ENCODE assay signal across 17 cellular contexts in genomic region chr10:122500726-122501125, GRCh38. TPM values are rescaled to one million over a fixed set of nuclear protein-coding genes. Genes with fewer than 3 reads are reported as not detected.
DNase-seq lines count a peak whose midpoint lies in the region; ATAC-seq and TF ChIP-seq lines count a peak whose summit lies in the region.
"Had no signal": no experiment of that assay in that cellular context is flagged by ENCODE, and none has a peak within 500 bp of the region (broad histone marks: within the 10 kb centered on the region; RNA-seq: fewer than 3 reads in every experiment).

No MANE protein-coding gene starts in this region.

- H3K23ac ChIP-seq in mesenchymal stem cell (ENCODE audit: low read length in 2 of 2): no peak overlapping the region

- no peak for ATAC-seq in activated CD8-positive, alpha-beta T cell treated with anti-CD3 and anti-CD28 coated beads for 36 hours

- no peak overlapping the region for H3K4me2 ChIP-seq in mesenchymal stem cell (ENCODE audit: low read length, poor library complexity, severe bottlenecking)
- H3K4me2 ChIP-seq: BLaER1 treated with 17β-estradiol and CSF1 and Interleukin-3, amounts not matched to agents 10 nM and 100 nM; KMS-11; PC-9 had no signal

- H3K4me1 ChIP-seq in mesenchymal stem cell (ENCODE audit: control insufficient read depth, insufficient read depth, low read depth, low read length) (peaks cover 29% of the 10 kb centered on the region), stomach smooth muscle (ENCODE audit: control insufficient read depth, insufficient read depth, low read length) (peaks cover 59% of the 10 kb centered on the region)

- 94% methylated on average over 6 of the region's 6 CpGs for WGBS in mesenchymal stem cell

- no peak overlapping the region for H2AFZ ChIP-seq in mesenchymal stem cell (ENCODE audit: low read depth, low read length)
- H2AFZ ChIP-seq: PC-9 had no signal

- no peak overlapping the region for H3K14ac ChIP-seq in mesenchymal stem cell (ENCODE audit: low read length in 2 of 2)

- intact Hi-C loops in CD14-positive monocyte (cut with micrococcal nuclease): no loop called here
- intact Hi-C loops in activated CD8-positive, alpha-beta T cell treated with anti-CD3 and anti-CD28 coated beads for 36 hours (cut with micrococcal nuclease): no loop called here

- H3K27me3 ChIP-seq in mesenchymal stem cell (ENCODE audit: control insufficient read depth in 1 of 2, insufficient read depth in 1 of 2, low read length in 2 of 2): no peaks in the 10 kb centered on the region
- H3K27me3 ChIP-seq in stomach smooth muscle (ENCODE audit: control insufficient read depth in 1 of 2, insufficient read depth in 2 of 2, low read length in 2 of 2): no peaks in the 10 kb centered on the region
- H3K27me3 ChIP-seq: BLaER1 treated with 17β-estradiol and CSF1 and Interleukin-3, amounts not matched to agents 10 nM and 100 nM had no signal

- no peaks in the 10 kb centered on the region for H3K36me3 Mint-ChIP-seq in CD14-positive monocyte
- no peaks in the 10 kb centered on the region for H3K36me3 Mint-ChIP-seq in activated CD8-positive, alpha-beta T cell treated with anti-CD3 and anti-CD28 coated beads for 36 hours (ENCODE audit: low read depth)

- no peak for TF ChIP-seq CTCF in CD14-positive monocyte (IDR thresholded peaks at IDR 0.05)
- TF ChIP-seq CTCF in coronary artery (IDR thresholded peaks at IDR 0.05): no peak
- TF ChIP-seq CTCF in activated CD8-positive, alpha-beta T cell treated with anti-CD3 and anti-CD28 coated beads for 36 hours (IDR thresholded peaks at IDR 0.05): no peak

- H3K36me3 ChIP-seq in mesenchymal stem cell (ENCODE audit: control insufficient read depth in 1 of 2, insufficient read depth in 2 of 2, low read depth in 1 of 2, low read length in 2 of 2) (peaks cover 9 to 67% of the 10 kb centered on the region in 2 experiments), stomach smooth muscle (ENCODE audit: control insufficient read depth in 2 of 2, insufficient read depth in 2 of 2, low read length in 2 of 2) (peaks cover 0 to 11% of the 10 kb centered on the region in 2 donors)
- H3K36me3 ChIP-seq: BLaER1 treated with 17β-estradiol and CSF1 and Interleukin-3, amounts not matched to agents 10 nM and 100 nM had no signal

- no peak overlapping the region for H2BK120ac ChIP-seq in mesenchymal stem cell (ENCODE audit: low read depth, low read length)

- CTCF ChIA-PET in activated CD8-positive, alpha-beta T cell treated with anti-CD3 and anti-CD28 coated beads for 36 hours (lab: Charles Lee): no interaction called here

- peaks cover 18% of the 10 kb centered on the region for H3K4me1 Mint-ChIP-seq in CD14-positive monocyte
- peaks cover 10% of the 10 kb centered on the region for H3K4me1 Mint-ChIP-seq in activated CD8-positive, alpha-beta T cell treated with anti-CD3 and anti-CD28 coated beads for 36 hours (ENCODE audit: low read depth)

- no peak overlapping the region for H4K8ac ChIP-seq in mesenchymal stem cell (ENCODE audit: low read length)

- peaks cover 1% of the 10 kb centered on the region for H3K79me1 ChIP-seq in mesenchymal stem cell (replicated peaks; ENCODE audit: low read length, poor library complexity, severe bottlenecking)

- POLR2A ChIA-PET in activated CD8-positive, alpha-beta T cell treated with anti-CD3 and anti-CD28 coated beads for 36 hours (lab: Charles Lee): no interaction called here

- H2BK12ac ChIP-seq in mesenchymal stem cell (ENCODE audit: low read length in 2 of 2): no peak overlapping the region

- H4K91ac ChIP-seq in mesenchymal stem cell (ENCODE audit: low read length): no peak overlapping the region

- H2BK5ac ChIP-seq in mesenchymal stem cell (ENCODE audit: low read depth, low read length, poor library complexity, severe bottlenecking): no peak overlapping the region

- H3K4me3 Mint-ChIP-seq in CD14-positive monocyte: no peak overlapping the region
- H3K4me3 Mint-ChIP-seq in activated CD8-positive, alpha-beta T cell treated with anti-CD3 and anti-CD28 coated beads for 36 hours: no peak overlapping the region

- H3K27me3 Mint-ChIP-seq in CD14-positive monocyte (ENCODE audit: low read depth in 3 of 3): peaks cover 3 to 20% (median 13%) of the 10 kb centered on the region in 3 donors
- no peaks in the 10 kb centered on the region for H3K27me3 Mint-ChIP-seq in activated CD8-positive, alpha-beta T cell treated with anti-CD3 and anti-CD28 coated beads for 36 hours

- H3K9me3 ChIP-seq in mesenchymal stem cell (ENCODE audit: control insufficient read depth, low read length) (no peaks in the 10 kb centered on the region), stomach smooth muscle (ENCODE audit: control insufficient read depth in 2 of 2, low read length in 2 of 2) (no peaks in the 10 kb centered on the region)
- H3K9me3 ChIP-seq: BLaER1 treated with 17β-estradiol and CSF1 and Interleukin-3, amounts not matched to agents 10 nM and 100 nM had no signal

- peak; percentile 33 for DNase-seq in CD14-positive monocyte (ENCODE audit: low spot score)
- no peak for DNase-seq in coronary artery (ENCODE audit: low spot score)
- no peak for DNase-seq in mesenchymal stem cell
- no peak for DNase-seq in NCI-H1417 (lab: John Stamatoyannopoulos, UW)
- DNase-seq in DMS53 treated with DMSO at 0.1 percent for 48 hours (lab: John Stamatoyannopoulos, UW; ENCODE audit: unreplicated experiment): no peak
- DNase-seq in COR-L47 (lab: John Stamatoyannopoulos, UW): no peak
- no peak for DNase-seq in activated CD8-positive, alpha-beta T cell treated with anti-CD3 and anti-CD28 coated beads for 36 hours
- DNase-seq: DMS 273 treated with DMSO at 0.1 percent for 48 hours, H7, NCI-H1048, NCI-H510A treated with DMSO at 0.1 percent for 48 hours, PC-9 had no signal

- peaks cover 0 to 3% (median 0%) of the 10 kb centered on the region in 7 donors for H3K9me3 Mint-ChIP-seq in CD14-positive monocyte
- no peaks in the 10 kb centered on the region for H3K9me3 Mint-ChIP-seq in activated CD8-positive, alpha-beta T cell treated with anti-CD3 and anti-CD28 coated beads for 36 hours

- peak overlapping the region in 1 of 2 experiments; percentile 18 for H3K18ac ChIP-seq in mesenchymal stem cell (ENCODE audit: low read depth in 1 of 2, low read length in 2 of 2)

- no peak overlapping the region for H2BK15ac ChIP-seq in mesenchymal stem cell (ENCODE audit: low read depth, poor library complexity, severe bottlenecking)

- peak overlapping the region; percentile 57 to 88 for H3K27ac ChIP-seq in coronary artery
- no peak overlapping the region for H3K27ac ChIP-seq in mesenchymal stem cell (ENCODE audit: low read length, poor library complexity, severe bottlenecking)
- H3K27ac ChIP-seq in stomach smooth muscle (ENCODE audit: low read length): peak overlapping the region; percentile 77
- H3K27ac ChIP-seq: BLaER1 treated with 17β-estradiol and CSF1 and Interleukin-3, amounts not matched to agents 10 nM and 100 nM; KMS-11; PC-9 had no signal

- no peak overlapping the region for H3K4ac ChIP-seq in mesenchymal stem cell (ENCODE audit: low read depth in 1 of 2, low read length in 2 of 2)

- no peak overlapping the region for H2AK5ac ChIP-seq in mesenchymal stem cell (ENCODE audit: low read length, severe bottlenecking)

- H3K9ac ChIP-seq in mesenchymal stem cell (ENCODE audit: low read length) (peak overlapping the region; percentile 21), stomach smooth muscle (ENCODE audit: low read length in 2 of 2) (no peak overlapping the region)
- H3K9ac ChIP-seq: BLaER1 treated with 17β-estradiol and CSF1 and Interleukin-3, amounts not matched to agents 10 nM and 100 nM; KMS-11 had no signal

- no peak overlapping the region for H3K27ac Mint-ChIP-seq in CD14-positive monocyte
- no peak overlapping the region for H3K27ac Mint-ChIP-seq in activated CD8-positive, alpha-beta T cell treated with anti-CD3 and anti-CD28 coated beads for 36 hours

- no peak overlapping the region for H3K4me3 ChIP-seq in coronary artery
- no peak overlapping the region for H3K4me3 ChIP-seq in mesenchymal stem cell (ENCODE audit: insufficient read depth in 1 of 2, low read depth in 1 of 2, low read length in 2 of 2)
- H3K4me3 ChIP-seq in stomach smooth muscle (ENCODE audit: low read length in 2 of 2): no peak overlapping the region
- H3K4me3 ChIP-seq: BLaER1 treated with 17β-estradiol and CSF1 and Interleukin-3, amounts not matched to agents 10 nM and 100 nM; PC-9 had no signal

RNA-seq across cellular contexts. Expression of gene HTRA1, which starts 39.4 kb away (rescaled TPM):
- polyA plus RNA-seq in CD14-positive monocyte: 1 to 10 TPM in 1 of 2 donors, under 1 TPM in 1; 0.84 to 4.7 TPM
- polyA plus RNA-seq in mesenchymal stem cell (2013, experiment 1 of 2): 204 TPM
- 204 TPM for polyA plus RNA-seq in mesenchymal stem cell (2013, experiment 2 of 2)
- not detected for total RNA-seq in activated CD8-positive, alpha-beta T cell treated with anti-CD3 and anti-CD28 coated beads for 36 hours

RNA-seq across cellular contexts. Expression of gene ARMS2, which starts 46.3 kb away (rescaled TPM):
- polyA plus RNA-seq in CD14-positive monocyte: not detected
- polyA plus RNA-seq in mesenchymal stem cell (2013, experiment 1 of 2): not detected
- polyA plus RNA-seq in mesenchymal stem cell (2013, experiment 2 of 2): not detected
- not detected for total RNA-seq in activated CD8-positive, alpha-beta T cell treated with anti-CD3 and anti-CD28 coated beads for 36 hours
- total RNA-seq: A172, H7, MCF 10A, PC-9 had no signal

RNA-seq across cellular contexts. Expression of gene DMBT1, which starts 59.8 kb away (rescaled TPM):
- polyA plus RNA-seq in CD14-positive monocyte: not detected
- polyA plus RNA-seq in mesenchymal stem cell (2013, experiment 1 of 2): not detected
- polyA plus RNA-seq in mesenchymal stem cell (2013, experiment 2 of 2): not detected
- total RNA-seq in activated CD8-positive, alpha-beta T cell treated with anti-CD3 and anti-CD28 coated beads for 36 hours: not detected
- total RNA-seq: A172 had no signal
